ENCODE assay signal across 16 cellular contexts in the genomic region with DNA sequence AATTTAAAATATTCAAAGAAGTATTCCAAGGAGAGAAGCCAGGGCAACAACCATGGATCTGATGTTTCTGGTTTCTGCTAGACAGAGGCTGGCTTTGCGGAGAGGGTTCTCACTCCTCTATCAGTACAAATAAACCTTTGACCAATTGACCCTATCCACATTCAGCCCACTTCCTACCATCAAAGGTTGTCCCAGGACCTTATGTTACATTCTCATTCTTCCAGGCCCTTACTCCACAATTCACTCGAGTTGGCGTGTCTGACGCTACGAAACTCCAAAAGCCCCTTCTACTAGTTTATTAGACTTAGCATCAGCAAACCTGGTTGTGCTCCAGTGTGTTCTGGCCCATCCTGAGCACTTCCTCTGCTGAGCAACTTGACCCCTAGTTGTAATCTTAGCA. TPM values are rescaled to one million over a fixed set of nuclear protein-coding genes. Genes with fewer than 3 reads are reported as not detected.
DNase-seq lines count a peak whose midpoint lies in the region; ATAC-seq and TF ChIP-seq lines count a peak whose summit lies in the region.
"Had no signal": no experiment of that assay in that cellular context is flagged by ENCODE, and none has a peak within 500 bp of the region (broad histone marks: within the 10 kb centered on the region; RNA-seq: fewer than 3 reads in every experiment).

No MANE protein-coding gene starts in this region.

- no peaks in the 10 kb centered on the region for H3K9me3 ChIP-seq in Caco-2
- H3K9me3 ChIP-seq in aorta (ENCODE audit: control insufficient read depth, low read length) = no peaks in the 10 kb centered on the region
- H3K9me3 ChIP-seq: HAP-1 had no signal

- H3K27me3 ChIP-seq in Caco-2 (replicated peaks; ENCODE audit: control insufficient read depth, insufficient read depth, low read length) = no peaks in the 10 kb centered on the region
- no peaks in the 10 kb centered on the region for H3K27me3 ChIP-seq in aorta (ENCODE audit: control insufficient read depth in 1 of 2, insufficient read depth in 2 of 2, low read length in 1 of 2)

- BruUV-seq in Caco-2 (replicated peaks; lab: Mats Ljungman, UMichigan) = no TSS peak

- POLR2A ChIA-PET in Caco-2 (lab: Charles Lee) = no interaction called here

- intact Hi-C loops in Caco-2 (cut with micrococcal nuclease; ENCODE audit: unreplicated experiment) = no loop called here
- intact Hi-C loops in aorta (cut with DNase I) = loop anchor here (10.0 kb wide), 2 partner anchors 359 to 369 kb away; a partner anchor contains a TSS

- H3K9me3 Mint-ChIP-seq in Caco-2 (ENCODE audit: unreplicated experiment) (no peaks in the 10 kb centered on the region), brain (no peaks in the 10 kb centered on the region), nephron progenitor cell (no peaks in the 10 kb centered on the region)
- H3K9me3 Mint-ChIP-seq: CD4-positive, alpha-beta memory T cell had no signal

- CTCF ChIA-PET in Caco-2 (lab: Charles Lee) = no interaction called here

- H3K4me1 ChIP-seq in Caco-2 (peaks cover 13% of the 10 kb centered on the region), aorta (ENCODE audit: control insufficient read depth in 1 of 2, insufficient read depth in 2 of 2, low read length in 2 of 2) (peaks cover 0 to 1% of the 10 kb centered on the region in 2 donors)

- no peak for ATAC-seq in aorta (ENCODE audit: low FRiP score)

- DNase-seq in Caco-2 (no peak), nephron progenitor cell (no peak), KG1 (lab: John Stamatoyannopoulos, UW) (no peak), OCI-M1 (lab: John Stamatoyannopoulos, UW) (no peak), aorta (no peak)
- DNase-seq: C1 segment of cervical spinal cord; CD4-positive, alpha-beta memory T cell; COR-L47; DMS153; DND-41; GOT3 had no signal

- H3K36me3 Mint-ChIP-seq in Caco-2 (ENCODE audit: insufficient read depth, unreplicated experiment) (no peaks in the 10 kb centered on the region), brain (no peaks in the 10 kb centered on the region), nephron progenitor cell (ENCODE audit: low read depth) (no peaks in the 10 kb centered on the region)
- H3K36me3 Mint-ChIP-seq: CD4-positive, alpha-beta memory T cell had no signal

- WGBS in aorta, 2 donors = 80 to 87% methylated on average over 5 of the region's 5 CpGs

- TF ChIP-seq CTCF in Caco-2 (IDR thresholded peaks at IDR 0.05; ENCODE audit: insufficient read depth in 1 of 2, low read depth in 1 of 2, low read length in 1 of 2, severe bottlenecking in 1 of 2, unreplicated experiment in 1 of 2) = no peak
- no peak for TF ChIP-seq CTCF in brain (conservative IDR thresholded peaks at IDR 0.05)
- TF ChIP-seq CTCF in nephron progenitor cell (IDR thresholded peaks at IDR 0.05) = no peak

- H3K4me3 ChIP-seq in Caco-2 (ENCODE audit: low read depth, low read length) (no peak overlapping the region), aorta (ENCODE audit: low read length in 2 of 2) (no peak overlapping the region)
- H3K4me3 ChIP-seq: HAP-1 had no signal

- H3K27ac Mint-ChIP-seq in Caco-2 (ENCODE audit: unreplicated experiment) (no peak overlapping the region), brain (no peak overlapping the region), nephron progenitor cell (peak overlapping the region; percentile 59)

- H3K4me3 Mint-ChIP-seq in Caco-2 (ENCODE audit: unreplicated experiment) (peak overlapping the region; percentile 41), brain (peak overlapping the region; percentile 23 to 72 (median 35)), nephron progenitor cell (peak overlapping the region; percentile 45)

- no peak overlapping the region for H3K27ac ChIP-seq in aorta (ENCODE audit: low read depth in 1 of 2, low read length in 2 of 2)

- H3K4me1 Mint-ChIP-seq in Caco-2 (ENCODE audit: low read depth, unreplicated experiment) (peaks cover 20% of the 10 kb centered on the region), brain (no peaks in the 10 kb centered on the region), nephron progenitor cell (peaks cover 8% of the 10 kb centered on the region)

- H3K36me3 ChIP-seq in Caco-2 (ENCODE audit: control insufficient read depth, insufficient read depth, low read length) (no peaks in the 10 kb centered on the region), aorta (ENCODE audit: control insufficient read depth in 1 of 2, insufficient read depth in 2 of 2, low read length in 1 of 2) (no peaks in the 10 kb centered on the region)
- H3K36me3 ChIP-seq: HAP-1 had no signal

- no peaks in the 10 kb centered on the region for H3K27me3 Mint-ChIP-seq in Caco-2 (ENCODE audit: insufficient read depth, unreplicated experiment)
- peaks cover 11% of the 10 kb centered on the region for H3K27me3 Mint-ChIP-seq in brain
- peaks cover 3% of the 10 kb centered on the region for H3K27me3 Mint-ChIP-seq in nephron progenitor cell (ENCODE audit: low read depth, poor library complexity)

RNA-seq across cellular contexts. Expression of a gene that starts 24.8 kb away (rescaled TPM):
- not detected in 2 replicates for total RNA-seq in Caco-2 (2022)
- polyA plus RNA-seq in brain (ENCODE audit: insufficient read depth, low read depth, low replicate concordance) = not detected
- total RNA-seq in aorta = not detected
- not detected for polyA plus RNA-seq in aorta
- total RNA-seq: A172; A673; CD4-positive, alpha-beta memory T cell had no signal
- polyA plus RNA-seq: BJ; CD4-positive, alpha-beta memory T cell had no signal

RNA-seq across cellular contexts. Expression of a gene that starts 25.5 kb away (rescaled TPM):
- total RNA-seq in Caco-2 (2022) (not detected in 2 replicates), aorta (not detected)
- polyA plus RNA-seq in brain (ENCODE audit: insufficient read depth, low read depth, low replicate concordance) (not detected), aorta (not detected)
- total RNA-seq: A172; A673; CD4-positive, alpha-beta memory T cell had no signal
- polyA plus RNA-seq: BJ; CD4-positive, alpha-beta memory T cell had no signal

RNA-seq across cellular contexts. Expression of a gene that starts 28.2 kb away (rescaled TPM):
- total RNA-seq in Caco-2 (2022) (not detected in 2 replicates), aorta (not detected)
- polyA plus RNA-seq in brain (ENCODE audit: insufficient read depth, low read depth, low replicate concordance) (not detected), aorta (not detected)
- total RNA-seq: A172; A673; CD4-positive, alpha-beta memory T cell had no signal
- polyA plus RNA-seq: BJ; CD4-positive, alpha-beta memory T cell had no signal

RNA-seq across cellular contexts. Expression of a gene that starts 55.1 kb away (rescaled TPM):
- total RNA-seq in Caco-2 (2022) (not detected in 2 replicates), aorta (not detected)
- polyA plus RNA-seq in brain (ENCODE audit: insufficient read depth, low read depth, low replicate concordance) (not detected), aorta (not detected)
- total RNA-seq: A172; A673; CD4-positive, alpha-beta memory T cell had no signal
- polyA plus RNA-seq: BJ; CD4-positive, alpha-beta memory T cell had no signal
